In genomic region chr6:31972709-31973350, GRCh38 we compare ENCODE assay signal across 6 cellular contexts. TPM values are rescaled to one million over a fixed set of nuclear protein-coding genes. Genes with fewer than 3 reads are reported as not detected.
DNase-seq lines count a peak whose midpoint lies in the region; TF ChIP-seq lines count a peak whose summit lies in the region.

No MANE protein-coding gene starts in this region.

- no peaks in the 10 kb centered on the region for H4K20me1 ChIP-seq in OCI-LY3 (ENCODE audit: insufficient read depth, low read length)
- no peaks in the 10 kb centered on the region for H4K20me1 ChIP-seq in fibroblast of lung (ENCODE audit: control insufficient read depth, extremely low read depth, insufficient read depth, low read length)

- H3K9ac ChIP-seq in OCI-LY3 (ENCODE audit: low read length) (peak overlapping the region; percentile 85), fibroblast of lung (ENCODE audit: insufficient read depth, low read length) (peak overlapping the region; percentile 98), stomach smooth muscle (ENCODE audit: low read length in 2 of 2) (peak overlapping the region; percentile 74 to 99)

- peak overlapping the region; percentile 94 for H3K4me3 ChIP-seq in AG10803 (ENCODE audit: low read length)
- peak overlapping the region; percentile 80 for H3K4me3 ChIP-seq in OCI-LY3 (ENCODE audit: low read length)
- peak overlapping the region; percentile 84 to 97 (median 94) for H3K4me3 ChIP-seq in fibroblast of lung (replicated peaks in 1 of 4; ENCODE audit: control extremely low read depth in 1 of 4, insufficient read depth in 1 of 4, low read depth in 3 of 4, low read length in 4 of 4)
- peak overlapping the region; percentile 75 to 97 for H3K4me3 ChIP-seq in stomach smooth muscle (ENCODE audit: low read length in 2 of 2)

- H3K4me2 ChIP-seq in OCI-LY3 (ENCODE audit: low read length) (peak overlapping the region; percentile 89), fibroblast of lung (ENCODE audit: extremely low read depth, insufficient read depth, low read length) (peak overlapping the region; percentile 91)

- DNase-seq in AG10803 (ENCODE audit: low read depth), result peak; percentile 55
- DNase-seq in fibroblast of lung (ENCODE audit: low read depth in 2 of 2), result peak; percentile 25 to 68
- no peak for DNase-seq in NCI-H2081 (lab: John Stamatoyannopoulos, UW)
- DNase-seq in SHP77 (lab: John Stamatoyannopoulos, UW), result no peak

- H3K9me3 ChIP-seq in OCI-LY3 (ENCODE audit: insufficient read depth, low read length) (no peaks in the 10 kb centered on the region), fibroblast of lung (ENCODE audit: control insufficient read depth, insufficient read depth, low read depth, low read length) (no peaks in the 10 kb centered on the region), stomach smooth muscle (ENCODE audit: control insufficient read depth in 2 of 2, low read length in 2 of 2) (no peaks in the 10 kb centered on the region)

- H3K27me3 ChIP-seq in OCI-LY3 (ENCODE audit: low read depth, low read length), result no peaks in the 10 kb centered on the region
- no peaks in the 10 kb centered on the region for H3K27me3 ChIP-seq in fibroblast of lung (ENCODE audit: control insufficient read depth, insufficient read depth, low read length)
- no peaks in the 10 kb centered on the region for H3K27me3 ChIP-seq in stomach smooth muscle (ENCODE audit: control insufficient read depth in 1 of 2, insufficient read depth in 2 of 2, low read length in 2 of 2)

- H3K4me1 ChIP-seq in OCI-LY3 (ENCODE audit: low read length) (peaks cover 14% of the 10 kb centered on the region), fibroblast of lung (ENCODE audit: control insufficient read depth, extremely low read depth, insufficient read depth, low read length) (peaks cover 18% of the 10 kb centered on the region), stomach smooth muscle (ENCODE audit: control insufficient read depth, insufficient read depth, low read length) (peaks cover 42% of the 10 kb centered on the region)

- H3K27ac ChIP-seq in OCI-LY3 (ENCODE audit: low read length) (no peak overlapping the region), fibroblast of lung (ENCODE audit: insufficient read depth, low read length) (peak overlapping the region; percentile 100), stomach smooth muscle (ENCODE audit: low read length) (peak overlapping the region; percentile 98)

- H2AFZ ChIP-seq in OCI-LY3 (ENCODE audit: low read depth, low read length) (peak overlapping the region; percentile 65), fibroblast of lung (ENCODE audit: low read length) (peak overlapping the region; percentile 66)

- H3K36me3 ChIP-seq in OCI-LY3 (replicated peaks; ENCODE audit: low read depth, low read length), result no peaks in the 10 kb centered on the region
- peaks cover 21% of the 10 kb centered on the region for H3K36me3 ChIP-seq in fibroblast of lung (ENCODE audit: control insufficient read depth, insufficient read depth, low read length)
- peaks cover 10 to 14% of the 10 kb centered on the region in 2 donors for H3K36me3 ChIP-seq in stomach smooth muscle (ENCODE audit: control insufficient read depth in 2 of 2, insufficient read depth in 2 of 2, low read length in 2 of 2)

- TF ChIP-seq CTCF in AG10803 (conservative IDR thresholded peaks at IDR 0.05; ENCODE audit: low read length) (no peak), OCI-LY3 (IDR thresholded peaks at IDR 0.05; ENCODE audit: low read depth, low read length) (no peak), fibroblast of lung (conservative IDR thresholded peaks at IDR 0.05 in 1 of 2, IDR thresholded peaks at IDR 0.05 in 1 of 2; ENCODE audit: low read depth in 1 of 2, low read length in 2 of 2) (no peak)

- H3K79me2 ChIP-seq in OCI-LY3 (ENCODE audit: low read length) (peaks cover 11% of the 10 kb centered on the region), fibroblast of lung (ENCODE audit: control insufficient read depth, insufficient read depth, low read length) (peaks cover 33% of the 10 kb centered on the region)

RNA-seq across cellular contexts. Expression of gene DXO, which starts 0.9 kb away (rescaled TPM):
- total RNA-seq in fibroblast of lung, result 11.6 and 14.0 TPM in 2 replicates
- 9.1 and 11.8 TPM in 2 replicates for polyA plus RNA-seq in fibroblast of lung
- polyA plus RNA-seq in fibroblast of lung (2012), result 11.2 and 14.4 TPM in 2 replicates
- 24.0 and 36.0 TPM in 2 replicates for polyA minus RNA-seq in fibroblast of lung (ENCODE audit: low replicate concordance)

RNA-seq across cellular contexts. Expression of gene C4A, which starts 9.0 kb away (rescaled TPM):
- total RNA-seq in fibroblast of lung, result 21.1 and 46.0 TPM in 2 replicates
- polyA plus RNA-seq in fibroblast of lung, result 5.7 and 25.2 TPM in 2 replicates
- polyA plus RNA-seq in fibroblast of lung (2012), result 9.5 and 35.9 TPM in 2 replicates
- 11.6 and 59.6 TPM in 2 replicates for polyA minus RNA-seq in fibroblast of lung (ENCODE audit: low replicate concordance)

RNA-seq across cellular contexts. Expression of gene SKIC2, which starts 13.9 kb away (rescaled TPM):
- 56.2 and 58.0 TPM in 2 replicates for total RNA-seq in fibroblast of lung
- polyA plus RNA-seq in fibroblast of lung, result 21.6 and 29.9 TPM in 2 replicates
- polyA plus RNA-seq in fibroblast of lung (2012), result 36.4 and 45.6 TPM in 2 replicates
- polyA minus RNA-seq in fibroblast of lung (ENCODE audit: low replicate concordance), result 166 and 177 TPM in 2 replicates

RNA-seq across cellular contexts. Expression of gene NELFE, which starts 14.1 kb away (rescaled TPM):
- total RNA-seq in fibroblast of lung, result 85.5 and 111 TPM in 2 replicates
- polyA plus RNA-seq in fibroblast of lung, result 81.7 and 119 TPM in 2 replicates
- polyA plus RNA-seq in fibroblast of lung (2012), result 97.0 and 114 TPM in 2 replicates
- polyA minus RNA-seq in fibroblast of lung (ENCODE audit: low replicate concordance), result 52.8 and 66.7 TPM in 2 replicates

RNA-seq across cellular contexts. Expression of gene CFB, which starts 26.9 kb away (rescaled TPM):
- total RNA-seq in fibroblast of lung, result 62.9 and 87.1 TPM in 2 replicates
- polyA plus RNA-seq in fibroblast of lung, result 21.7 and 22.9 TPM in 2 replicates
- polyA plus RNA-seq in fibroblast of lung (2012), result 15.2 and 15.6 TPM in 2 replicates
- 21.0 and 30.6 TPM in 2 replicates for polyA minus RNA-seq in fibroblast of lung (ENCODE audit: low replicate concordance)

Comparison
In these comparisons a context has a peak if more than half of its experiments do, and no peak if none do; other contexts are left out.
1. DNase-seq: peak in AG10803 (single experiment) and fibroblast of lung (2 of 2); none in NCI-H2081 (0 of 2) and SHP77 (0 of 2).
2. Peak in every context shown above with its lines, with median percentiles within 50 percentile points of each other: H3K4me3 ChIP-seq and H3K9ac ChIP-seq.